28 cellular contexts compared by ENCODE assay signal in the genomic region with DNA sequence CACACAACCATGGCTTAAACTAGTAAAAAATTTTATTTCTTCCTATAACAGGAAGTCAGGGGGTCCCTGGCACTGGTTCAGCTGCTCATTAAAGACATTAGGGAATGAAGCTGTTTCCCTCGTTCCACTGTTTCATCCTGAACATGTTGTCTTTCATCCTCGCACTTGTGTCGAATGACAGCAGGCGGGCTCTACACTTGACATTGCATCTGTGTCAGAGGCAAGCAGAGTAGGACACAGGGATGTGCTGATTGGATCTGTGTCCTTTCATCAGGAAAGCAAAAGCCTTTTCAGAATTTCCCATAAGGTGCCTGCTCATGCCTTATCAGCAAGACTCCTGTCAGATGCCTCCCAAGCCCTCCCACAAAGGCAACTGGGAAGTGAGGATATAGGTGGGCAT. TPM values are rescaled to one million over a fixed set of nuclear protein-coding genes. Genes with fewer than 3 reads are reported as not detected.
"Had no signal": no experiment of that assay in that cellular context is flagged by ENCODE, and none has a peak within 500 bp of the region (broad histone marks: within the 10 kb centered on the region; RNA-seq: fewer than 3 reads in every experiment).

No MANE protein-coding gene starts in this region.

- H3K4me3 ChIP-seq: ascending aorta, K562 had no signal

- H3K36me3 ChIP-seq: ascending aorta had no signal

- H3K9me3 ChIP-seq: ascending aorta had no signal

- H3K27me3 ChIP-seq: ascending aorta had no signal

- DNase-seq: activated CD4-positive, alpha-beta T cell treated with anti-CD3 and anti-CD28 coated beads, Interleukin-2, amount 10 ng/mL, durations not matched to agents 24 days and 14 days; activated CD4-positive, alpha-beta T cell treated with anti-CD3 and anti-CD28 coated beads, Interleukin-2, amount 50 U/mL, for 4 hours; activated CD8-positive, alpha-beta T cell treated with anti-CD3 and anti-CD28 coated beads for 36 hours; activated gamma-delta T cell; activated naive CD4-positive, alpha-beta T cell treated with Interleukin-2 at 50 U/mL for 16 hours; activated naive CD8-positive, alpha-beta T cell treated with anti-CD3 and anti-CD28 coated beads, Interleukin-2, amount 10 ng/mL, durations not matched to agents 7 days and 5 days; activated T-cell treated with anti-CD3 and anti-CD28 coated beads, Interleukin-2, amount 50 U/mL, for 24 hours; amygdala; caudate nucleus; cerebellar nuclear complex; NCI-H1048; NCI-H1105 treated with DMSO at 0.1 percent for 48 hours; NCI-H1436; NCI-H1694; NCI-H1930; NCI-H2081 treated with DMSO at 0.1 percent for 48 hours; NCI-H2171; NCI-H510A; NCI-H526; NCI-H774; SIG-M5 had no signal

- ATAC-seq: activated CD8-positive, alpha-beta T cell treated with anti-CD3 and anti-CD28 coated beads for 36 hours; K562; Panc1 had no signal

RNA-seq across cellular contexts. Expression of a gene that starts 22.8 kb away (rescaled TPM):
- total RNA-seq: activated CD4-positive, alpha-beta T cell treated with anti-CD3 and anti-CD28 coated beads, Interleukin-2, amount 10 ng/mL, durations not matched to agents 24 days and 14 days; activated CD8-positive, alpha-beta T cell treated with anti-CD3 and anti-CD28 coated beads for 36 hours; activated naive CD8-positive, alpha-beta T cell treated with anti-CD3 and anti-CD28 coated beads, Interleukin-2, amount 10 ng/mL, durations not matched to agents 7 days and 5 days; activated T-helper 2 cell treated with anti-CD3 and anti-CD28 coated beads, Interferon-gamma antibody, Interleukin-2, Interleukin-4, amounts not matched to agents 10 μg/mL and 5 μg/mL and 100 μg/mL, durations not matched to agents 14 hours and 24 hours and 36 hours; K562; MCF 10A; RPMI7951; SK-MEL-5 had no signal
- polyA plus RNA-seq: K562 had no signal
